19 cellular contexts compared by ENCODE assay signal in genomic region chr7:35905555-35905954, GRCh38.
DNase-seq lines count a peak whose midpoint lies in the region; ATAC-seq and TF ChIP-seq lines count a peak whose summit lies in the region.
"Had no signal": no experiment of that assay in that cellular context is flagged by ENCODE, and none has a peak within 500 bp of the region (broad histone marks: within the 10 kb centered on the region; RNA-seq: fewer than 3 reads in every experiment).

No MANE protein-coding gene starts in this region.

- H3K4me1 Mint-ChIP-seq in activated T-helper 17 cell treated with anti-CD3 and anti-CD28 coated beads, Interleukin-2, amount 50 U/mL, for 72 hours: peaks cover 3% of the 10 kb centered on the region
- H3K4me1 Mint-ChIP-seq in activated T-helper 2 cell treated with anti-CD3 and anti-CD28 coated beads, Interferon-gamma antibody, Interleukin-2, Interleukin-4, amounts not matched to agents 10 μg/mL and 5 μg/mL and 100 μg/mL, durations not matched to agents 14 hours and 24 hours and 36 hours (ENCODE audit: low read depth): peaks cover 3% of the 10 kb centered on the region

- no peak overlapping the region for H3K4me3 ChIP-seq in fibroblast of lung (replicated peaks in 1 of 4; ENCODE audit: control extremely low read depth in 1 of 4, insufficient read depth in 1 of 4, low read depth in 3 of 4, low read length in 4 of 4)
- H3K4me3 ChIP-seq: tibial nerve had no signal

- no peak overlapping the region for H2AFZ ChIP-seq in fibroblast of lung (ENCODE audit: low read length)

- H3K27ac Mint-ChIP-seq in activated T-helper 17 cell treated with anti-CD3 and anti-CD28 coated beads, Interleukin-2, amount 50 U/mL, for 72 hours: peak overlapping the region; percentile 52
- H3K27ac Mint-ChIP-seq in activated T-helper 2 cell treated with anti-CD3 and anti-CD28 coated beads, Interferon-gamma antibody, Interleukin-2, Interleukin-4, amounts not matched to agents 10 μg/mL and 5 μg/mL and 100 μg/mL, durations not matched to agents 14 hours and 24 hours and 36 hours: no peak overlapping the region
- H3K27ac Mint-ChIP-seq: activated CD4-positive, alpha-beta memory T cell treated with anti-CD3 and anti-CD28 coated beads, Interleukin-2, amount 10 ng/mL, durations not matched to agents 7 days and 5 days had no signal

- H3K9me3 ChIP-seq in fibroblast of lung (ENCODE audit: control insufficient read depth, insufficient read depth, low read depth, low read length): no peaks in the 10 kb centered on the region
- H3K9me3 ChIP-seq: tibial nerve had no signal

- no peak overlapping the region for H3K4me2 ChIP-seq in fibroblast of lung (ENCODE audit: extremely low read depth, insufficient read depth, low read length)

- H3K9ac ChIP-seq in fibroblast of lung (ENCODE audit: insufficient read depth, low read length): no peak overlapping the region

- no peaks in the 10 kb centered on the region for H4K20me1 ChIP-seq in fibroblast of lung (ENCODE audit: control insufficient read depth, extremely low read depth, insufficient read depth, low read length)

- no peak for TF ChIP-seq CTCF in fibroblast of lung (conservative IDR thresholded peaks at IDR 0.05 in 1 of 2, IDR thresholded peaks at IDR 0.05 in 1 of 2; ENCODE audit: low read depth in 1 of 2, low read length in 2 of 2)

- intact Hi-C loops in sciatic nerve (cut with DNase I): loop anchor here (5.0 kb wide), 1 partner anchor 193 kb away; no protein-coding TSS in a partner anchor
- intact Hi-C loops in activated T-helper 2 cell treated with anti-CD3 and anti-CD28 coated beads, Interferon-gamma antibody, Interleukin-2, Interleukin-4, amounts not matched to agents 10 μg/mL and 5 μg/mL and 100 μg/mL, durations not matched to agents 14 hours and 24 hours and 36 hours (cut with micrococcal nuclease): loop anchor here (5.0 kb wide), 2 partner anchors 213 to 478 kb away; no protein-coding TSS in a partner anchor

- no peak overlapping the region for H3K27ac ChIP-seq in fibroblast of lung (ENCODE audit: insufficient read depth, low read length)
- H3K27ac ChIP-seq: 22Rv1, tibial nerve had no signal

- no peaks in the 10 kb centered on the region for H3K9me3 Mint-ChIP-seq in activated T-helper 17 cell treated with anti-CD3 and anti-CD28 coated beads, Interleukin-2, amount 50 U/mL, for 72 hours
- no peaks in the 10 kb centered on the region for H3K9me3 Mint-ChIP-seq in activated T-helper 2 cell treated with anti-CD3 and anti-CD28 coated beads, Interferon-gamma antibody, Interleukin-2, Interleukin-4, amounts not matched to agents 10 μg/mL and 5 μg/mL and 100 μg/mL, durations not matched to agents 14 hours and 24 hours and 36 hours
- H3K9me3 Mint-ChIP-seq: activated CD4-positive, alpha-beta memory T cell treated with anti-CD3 and anti-CD28 coated beads, Interleukin-2, amount 10 ng/mL, durations not matched to agents 7 days and 5 days; CD4-positive, CD25-positive, alpha-beta regulatory T cell; central memory CD8-positive, alpha-beta T cell; naive thymus-derived CD8-positive, alpha-beta T cell had no signal

- no peaks in the 10 kb centered on the region for H3K4me1 ChIP-seq in fibroblast of lung (ENCODE audit: control insufficient read depth, extremely low read depth, insufficient read depth, low read length)

- H3K36me3 ChIP-seq in fibroblast of lung (ENCODE audit: control insufficient read depth, insufficient read depth, low read length): no peaks in the 10 kb centered on the region

- H3K27me3 Mint-ChIP-seq in activated T-helper 17 cell treated with anti-CD3 and anti-CD28 coated beads, Interleukin-2, amount 50 U/mL, for 72 hours: no peaks in the 10 kb centered on the region
- H3K27me3 Mint-ChIP-seq in activated T-helper 2 cell treated with anti-CD3 and anti-CD28 coated beads, Interferon-gamma antibody, Interleukin-2, Interleukin-4, amounts not matched to agents 10 μg/mL and 5 μg/mL and 100 μg/mL, durations not matched to agents 14 hours and 24 hours and 36 hours (ENCODE audit: low read depth): no peaks in the 10 kb centered on the region
- H3K27me3 Mint-ChIP-seq: activated CD4-positive, alpha-beta memory T cell treated with anti-CD3 and anti-CD28 coated beads, Interleukin-2, amount 10 ng/mL, durations not matched to agents 7 days and 5 days; CD4-positive, CD25-positive, alpha-beta regulatory T cell; central memory CD8-positive, alpha-beta T cell; naive thymus-derived CD8-positive, alpha-beta T cell had no signal

- no peak for ATAC-seq in activated T-helper 17 cell treated with anti-CD3 and anti-CD28 coated beads, Interleukin-2, amount 50 U/mL, for 72 hours (replicated peaks)
- peak; percentile 19 for ATAC-seq in sciatic nerve
- no peak for ATAC-seq in GM18909 (IDR thresholded peaks at IDR 0.05; ENCODE audit: poor library complexity, unreplicated experiment)

- peaks cover 61% of the 10 kb centered on the region for H3K36me3 Mint-ChIP-seq in activated T-helper 17 cell treated with anti-CD3 and anti-CD28 coated beads, Interleukin-2, amount 50 U/mL, for 72 hours (ENCODE audit: low read depth)
- H3K36me3 Mint-ChIP-seq in activated T-helper 2 cell treated with anti-CD3 and anti-CD28 coated beads, Interferon-gamma antibody, Interleukin-2, Interleukin-4, amounts not matched to agents 10 μg/mL and 5 μg/mL and 100 μg/mL, durations not matched to agents 14 hours and 24 hours and 36 hours (ENCODE audit: low read depth): peaks cover 43% of the 10 kb centered on the region

- H3K4me3 Mint-ChIP-seq in activated T-helper 17 cell treated with anti-CD3 and anti-CD28 coated beads, Interleukin-2, amount 50 U/mL, for 72 hours: no peak overlapping the region
- H3K4me3 Mint-ChIP-seq in activated T-helper 2 cell treated with anti-CD3 and anti-CD28 coated beads, Interferon-gamma antibody, Interleukin-2, Interleukin-4, amounts not matched to agents 10 μg/mL and 5 μg/mL and 100 μg/mL, durations not matched to agents 14 hours and 24 hours and 36 hours (ENCODE audit: low read depth): no peak overlapping the region
- H3K4me3 Mint-ChIP-seq: activated CD4-positive, alpha-beta memory T cell treated with anti-CD3 and anti-CD28 coated beads, Interleukin-2, amount 10 ng/mL, durations not matched to agents 7 days and 5 days; CD4-positive, CD25-positive, alpha-beta regulatory T cell; central memory CD8-positive, alpha-beta T cell; naive thymus-derived CD8-positive, alpha-beta T cell had no signal

- DNase-seq in DMS 273 (lab: John Stamatoyannopoulos, UW; ENCODE audit: unreplicated experiment) (peak; percentile 8), DMS 273 treated with DMSO at 0.1 percent for 48 hours (lab: John Stamatoyannopoulos, UW) (no peak), fibroblast of lung (ENCODE audit: low read depth in 2 of 2) (peak; percentile 20 to 51), sciatic nerve (ENCODE audit: low spot score) (no peak), AG20443 (ENCODE audit: low spot score) (no peak)
- no peak for DNase-seq in activated T-helper 2 cell treated with anti-CD3 and anti-CD28 coated beads, Interferon-gamma antibody, Interleukin-2, Interleukin-4, amounts not matched to agents 10 μg/mL and 5 μg/mL and 100 μg/mL, durations not matched to agents 14 hours and 24 hours and 36 hours (ENCODE audit: low spot score)
- DNase-seq: activated CD4-positive, alpha-beta memory T cell treated with anti-CD3 and anti-CD28 coated beads, Interleukin-2, amount 10 ng/mL, durations not matched to agents 7 days and 5 days; CD4-positive, CD25-positive, alpha-beta regulatory T cell; MM.1S; naive thymus-derived CD8-positive, alpha-beta T cell; NCI-H2081 treated with DMSO at 0.1 percent for 48 hours; retina; SHP77 treated with DMSO at 0.1 percent for 48 hours; stimulated activated CD4-positive, alpha-beta T cell treated with anti-CD3 and anti-CD28 coated beads, Interleukin-1b, Interleukin-23, amount 100 ng/mL, for 48 hours had no signal

- no peaks in the 10 kb centered on the region for H3K79me2 ChIP-seq in fibroblast of lung (ENCODE audit: control insufficient read depth, insufficient read depth, low read length)

- no peaks in the 10 kb centered on the region for H3K27me3 ChIP-seq in fibroblast of lung (ENCODE audit: control insufficient read depth, insufficient read depth, low read length)
- H3K27me3 ChIP-seq: tibial nerve had no signal

Comparison
In these comparisons a context has a peak if more than half of its experiments do, and no peak if none do; other contexts are left out.
1. DNase-seq: peak in DMS 273 (single experiment) and fibroblast of lung (2 of 2); none in DMS 273 treated with DMSO at 0.1 percent for 48 hours (single experiment), sciatic nerve (single experiment), activated T-helper 2 cell treated with anti-CD3 and anti-CD28 coated beads, Interferon-gamma antibody, Interleukin-2, Interleukin-4, amounts not matched to agents 10 μg/mL and 5 μg/mL and 100 μg/mL, durations not matched to agents 14 hours and 24 hours and 36 hours (single experiment) and AG20443 (single experiment).